20 cellular contexts compared by ENCODE assay signal in the genomic region with DNA sequence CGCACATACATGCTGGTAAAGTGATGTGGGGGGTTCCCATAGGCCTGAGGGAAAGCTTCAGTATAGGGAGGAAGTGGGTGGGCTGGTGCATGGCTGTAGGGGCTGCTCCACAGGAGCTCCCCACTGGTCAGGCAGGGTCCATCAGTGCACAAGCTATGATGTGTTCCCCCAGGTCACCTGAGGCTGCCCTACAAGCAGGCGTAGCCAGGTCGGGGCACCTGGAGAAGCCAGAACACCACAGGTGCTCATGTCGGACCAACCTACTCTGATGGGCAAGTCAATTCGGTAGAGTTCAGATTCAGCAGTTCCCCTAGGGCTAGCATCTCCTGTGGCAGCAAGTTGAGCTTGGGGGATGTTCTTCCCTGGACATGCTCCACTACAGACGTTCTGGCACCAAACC.
DNase-seq lines count a peak whose midpoint lies in the region; ATAC-seq and TF ChIP-seq lines count a peak whose summit lies in the region.
"Had no signal": no experiment of that assay in that cellular context is flagged by ENCODE, and none has a peak within 500 bp of the region (broad histone marks: within the 10 kb centered on the region; RNA-seq: fewer than 3 reads in every experiment).

No MANE protein-coding gene starts in this region.

- H2BK12ac ChIP-seq in neuronal stem cell (ENCODE audit: low read length) (no peak overlapping the region), H9 (ENCODE audit: insufficient read length, low read depth, low read length) (no peak overlapping the region)

- H3K4me1 Mint-ChIP-seq in progenitor cell of endocrine pancreas (ENCODE audit: low read depth): no peaks in the 10 kb centered on the region
- no peaks in the 10 kb centered on the region for H3K4me1 Mint-ChIP-seq in H9
- H3K4me1 Mint-ChIP-seq: B cell; CD4-positive, CD25-positive, alpha-beta regulatory T cell had no signal

- H3K27me3 Mint-ChIP-seq in progenitor cell of endocrine pancreas (no peaks in the 10 kb centered on the region), H9 (ENCODE audit: low read depth) (no peaks in the 10 kb centered on the region)
- H3K27me3 Mint-ChIP-seq: B cell; CD4-positive, CD25-positive, alpha-beta regulatory T cell had no signal

- peaks cover 2% of the 10 kb centered on the region for H3K79me1 ChIP-seq in neuronal stem cell (ENCODE audit: low read depth, low read length)
- H3K79me1 ChIP-seq in H9 (ENCODE audit: insufficient read depth, low read depth, low read length, poor library complexity, severe bottlenecking): no peaks in the 10 kb centered on the region

- H3K4me2 ChIP-seq in neuronal stem cell (ENCODE audit: insufficient read depth, low read length, poor library complexity, severe bottlenecking): no peak overlapping the region
- H3K4me2 ChIP-seq in H9 (ENCODE audit: insufficient read depth, insufficient read length, low read length): no peak overlapping the region
- H3K4me2 ChIP-seq: BLaER1 had no signal

- no peak for TF ChIP-seq POLR2A in spleen (IDR thresholded peaks at IDR 0.05)

- TF ChIP-seq CTCF in spleen (IDR thresholded peaks at IDR 0.05 in 8 of 11, conservative IDR thresholded peaks at IDR 0.05 in 3 of 11): no peak
- no peak for TF ChIP-seq CTCF in progenitor cell of endocrine pancreas (IDR thresholded peaks at IDR 0.05; ENCODE audit: unreplicated experiment)
- no peak for TF ChIP-seq CTCF in H9 (conservative IDR thresholded peaks at IDR 0.05)

- no peak overlapping the region for H4K5ac ChIP-seq in H9 (ENCODE audit: insufficient read length, low read depth, low read length)

- peak overlapping the region; percentile 56 for H3K14ac ChIP-seq in neuronal stem cell (ENCODE audit: low read length)
- no peak overlapping the region for H3K14ac ChIP-seq in H9 (ENCODE audit: insufficient read depth, low read length)

- H2BK120ac ChIP-seq in neuronal stem cell (ENCODE audit: low read depth, low read length): no peak overlapping the region
- no peak overlapping the region for H2BK120ac ChIP-seq in H9 (ENCODE audit: low read depth, low read length, poor library complexity, severe bottlenecking)

- no CpG with 5 or more reads among the region's 6 CpGs for WGBS in neuronal stem cell (ENCODE audit: extremely low coverage in 2 of 2, insufficient read length in 2 of 2, insufficient replicate concordance in 1 of 2), 2 donors
- WGBS in spleen, 5 donors: 83 to 92% (median 88%) methylated on average over 2 to 6 of the region's 6 CpGs
- no CpG with 5 or more reads among the region's 6 CpGs for WGBS in H9 (ENCODE audit: extremely low coverage, insufficient read length, low lambda C conversion rate)

- H3T11ph ChIP-seq in H9 (ENCODE audit: low read length): no peak overlapping the region

- peaks cover 2 to 8% of the 10 kb centered on the region in 2 donors for H3K9me3 ChIP-seq in neuronal stem cell (replicated peaks in 1 of 2; ENCODE audit: control insufficient read depth in 2 of 2, insufficient read depth in 1 of 2, low read depth in 1 of 2, low read length in 2 of 2)
- peaks cover 0 to 69% (median 43%) of the 10 kb centered on the region in 8 donors for H3K9me3 ChIP-seq in spleen
- H3K9me3 ChIP-seq in H9 (ENCODE audit: control insufficient read depth, low read depth, low read length): no peaks in the 10 kb centered on the region
- H3K9me3 ChIP-seq: Caco-2, HAP-1 had no signal

- peak; percentile 12 for DNase-seq in left ventricle myocardium superior
- no peak for DNase-seq in left cardiac atrium
- no peak for DNase-seq in neuronal stem cell (ENCODE audit: low spot score)
- DNase-seq in spleen: peak; percentile 65
- DNase-seq in islet precursor cell: no peak
- no peak for DNase-seq in progenitor cell of endocrine pancreas (ENCODE audit: low spot score, unreplicated experiment)
- DNase-seq in H9: no peak
- DNase-seq: Caco-2; CD4-positive, CD25-positive, alpha-beta regulatory T cell; DMS153; DND-41; GM23248; HFFc6 had no signal

- no peak overlapping the region for H3K23ac ChIP-seq in neuronal stem cell (ENCODE audit: low read depth, low read length, poor library complexity)
- no peak overlapping the region for H3K23ac ChIP-seq in H9 (ENCODE audit: insufficient read length, low read depth, low read length)

- H3K9ac ChIP-seq in neuronal stem cell (ENCODE audit: low read depth, low read length, poor library complexity) (no peak overlapping the region), H9 (ENCODE audit: extremely low read depth, insufficient read length, low read length) (no peak overlapping the region)
- H3K9ac ChIP-seq: BLaER1, GM23248 had no signal

- no peak overlapping the region for H3K4me3 Mint-ChIP-seq in progenitor cell of endocrine pancreas (ENCODE audit: low read depth)
- no peak overlapping the region for H3K4me3 Mint-ChIP-seq in H9
- H3K4me3 Mint-ChIP-seq: B cell; CD4-positive, CD25-positive, alpha-beta regulatory T cell; CD8-positive, alpha-beta T cell; HFFc6 had no signal

- H3K27me3 ChIP-seq in neuronal stem cell (ENCODE audit: control insufficient read depth in 3 of 3, insufficient read depth in 3 of 3, low read depth in 1 of 3, low read length in 3 of 3): no peaks in the 10 kb centered on the region
- no peaks in the 10 kb centered on the region for H3K27me3 ChIP-seq in spleen (replicated peaks in 1 of 7)
- H3K27me3 ChIP-seq in H9 (ENCODE audit: insufficient read depth, low read length): no peaks in the 10 kb centered on the region
- H3K27me3 ChIP-seq: BLaER1 had no signal

- H3K18ac ChIP-seq in neuronal stem cell (ENCODE audit: low read length): peak overlapping the region; percentile 27
- H3K18ac ChIP-seq in H9 (ENCODE audit: insufficient read length, low read depth, low read length): no peak overlapping the region

- no peak overlapping the region for H3K4ac ChIP-seq in neuronal stem cell (ENCODE audit: low read length)
- H3K4ac ChIP-seq in H9 (ENCODE audit: low read depth, low read length): no peak overlapping the region

- peak overlapping the region in 1 of 2 donors; percentile 9 for H3K4me3 ChIP-seq in neuronal stem cell (ENCODE audit: low read length in 2 of 2)
- no peak overlapping the region for H3K4me3 ChIP-seq in spleen
- H3K4me3 ChIP-seq: BLaER1, GM23248, HAP-1 had no signal

- H4K20me1 ChIP-seq in H9 (ENCODE audit: control insufficient read depth, insufficient read depth, insufficient read length): no peaks in the 10 kb centered on the region
- H4K20me1 ChIP-seq: BLaER1 had no signal

- peak overlapping the region; percentile 11 for H2BK15ac ChIP-seq in neuronal stem cell (ENCODE audit: low read length)
- no peak overlapping the region for H2BK15ac ChIP-seq in H9 (ENCODE audit: low read depth, low read length)

- H2AFZ ChIP-seq in neuronal stem cell (ENCODE audit: low read length) (no peak overlapping the region), H9 (ENCODE audit: low read length) (no peak overlapping the region)
- H2AFZ ChIP-seq: GM23248 had no signal

- no peak overlapping the region for H2BK5ac ChIP-seq in neuronal stem cell (ENCODE audit: low read length)
- no peak overlapping the region for H2BK5ac ChIP-seq in H9 (ENCODE audit: insufficient read length, low read length)

- no peak overlapping the region for H3K27ac ChIP-seq in neuronal stem cell (replicated peaks; ENCODE audit: low read length)
- H3K27ac ChIP-seq in spleen: no peak overlapping the region
- no peak overlapping the region for H3K27ac ChIP-seq in H9 (ENCODE audit: insufficient read length, low read depth, low read length)
- H3K27ac ChIP-seq: 22Rv1, BLaER1, C4-2B, GM23248 had no signal

- peaks cover 31% of the 10 kb centered on the region for H3K9me3 Mint-ChIP-seq in progenitor cell of endocrine pancreas (ENCODE audit: low read depth)
- H3K9me3 Mint-ChIP-seq in H9: peaks cover 45 to 66% of the 10 kb centered on the region in 2 experiments

- no peak overlapping the region for H3K56ac ChIP-seq in H9 (ENCODE audit: insufficient read length, low read depth, low read length)

- H3K36me3 Mint-ChIP-seq in progenitor cell of endocrine pancreas (ENCODE audit: insufficient read depth) (peaks cover 6% of the 10 kb centered on the region), H9 (ENCODE audit: insufficient read depth in 1 of 3, low read depth in 3 of 3) (peaks cover 32 to 61% (median 52%) of the 10 kb centered on the region in 3 experiments)
- H3K36me3 Mint-ChIP-seq: CD4-positive, CD25-positive, alpha-beta regulatory T cell; CD8-positive, alpha-beta T cell had no signal

- ATAC-seq in left ventricle myocardium superior (no peak), left cardiac atrium (no peak), GM21576 (IDR thresholded peaks at IDR 0.05; ENCODE audit: unreplicated experiment) (no peak)
- ATAC-seq: CD8-positive, alpha-beta T cell had no signal

- H2AK5ac ChIP-seq in neuronal stem cell (ENCODE audit: low read depth, low read length) (peak overlapping the region; percentile 46), H9 (ENCODE audit: insufficient read length, low read length) (no peak overlapping the region)

- H4K8ac ChIP-seq in neuronal stem cell (ENCODE audit: low read depth, low read length) (no peak overlapping the region), H9 (replicated peaks; ENCODE audit: insufficient read length, low read depth, low read length) (no peak overlapping the region)

- H3K27ac Mint-ChIP-seq in progenitor cell of endocrine pancreas (no peak overlapping the region), H9 (no peak overlapping the region)
- H3K27ac Mint-ChIP-seq: B cell; CD4-positive, CD25-positive, alpha-beta regulatory T cell; CD8-positive, alpha-beta T cell; HFFc6 had no signal

- H3K23me2 ChIP-seq in H9 (ENCODE audit: insufficient read length, low read depth, low read length, poor library complexity, severe bottlenecking): no peaks in the 10 kb centered on the region

- H3K4me1 ChIP-seq in neuronal stem cell (ENCODE audit: control insufficient read depth in 2 of 2, insufficient read depth in 1 of 2, low read depth in 1 of 2, low read length in 2 of 2): no peaks in the 10 kb centered on the region
- no peaks in the 10 kb centered on the region for H3K4me1 ChIP-seq in spleen
- H3K4me1 ChIP-seq in H9 (ENCODE audit: insufficient read depth, low read length): no peaks in the 10 kb centered on the region
- H3K4me1 ChIP-seq: BLaER1, Caco-2, HAP-1 had no signal

- H4K91ac ChIP-seq in neuronal stem cell (ENCODE audit: low read depth, low read length, poor library complexity) (no peak overlapping the region), H9 (ENCODE audit: insufficient read length, low read depth, low read length) (no peak overlapping the region)

- no peak overlapping the region for H2BK20ac ChIP-seq in H9 (ENCODE audit: low read depth, low read length, poor library complexity, severe bottlenecking)

- H3K36me3 ChIP-seq in neuronal stem cell (replicated peaks in 1 of 2; ENCODE audit: control insufficient read depth in 2 of 2, insufficient read depth in 2 of 2, low read length in 2 of 2): no peaks in the 10 kb centered on the region
- H3K36me3 ChIP-seq in spleen: no peaks in the 10 kb centered on the region
- H3K36me3 ChIP-seq: BLaER1, HAP-1 had no signal

- H3K79me2 ChIP-seq in H9 (ENCODE audit: insufficient read depth, low read length): no peaks in the 10 kb centered on the region

- intact Hi-C loops in left ventricle myocardium superior (cut with micrococcal nuclease) (no loop called here), left cardiac atrium (cut with DNase I) (no loop called here), spleen (cut with DNase I; ENCODE audit: low total_unique reads) (no loop called here)

Comparison
In these comparisons a context has a peak if more than half of its experiments do, and no peak if none do; other contexts are left out.
1. DNase-seq: peak in left ventricle myocardium superior (single experiment) and spleen (single experiment); none in left cardiac atrium (single experiment), neuronal stem cell (single experiment), islet precursor cell (single experiment), progenitor cell of endocrine pancreas (single experiment) and H9 (single experiment).